ENCODE assay signal across 6 cellular contexts in genomic region chr11:235180-235997, GRCh38. TPM values are rescaled to one million over a fixed set of nuclear protein-coding genes. Genes with fewer than 3 reads are reported as not detected.
DNase-seq lines count a peak whose midpoint lies in the region; ATAC-seq and TF ChIP-seq lines count a peak whose summit lies in the region.

No MANE protein-coding gene starts in this region.

- H3K27me3 ChIP-seq in BE2C (no peaks in the 10 kb centered on the region), adrenal gland (no peaks in the 10 kb centered on the region), mucosa of stomach (ENCODE audit: control insufficient read depth, insufficient read depth, low read length) (no peaks in the 10 kb centered on the region)

- H3K9me3 ChIP-seq in BE2C (no peaks in the 10 kb centered on the region), adrenal gland (replicated peaks in 1 of 3) (no peaks in the 10 kb centered on the region), mucosa of stomach (ENCODE audit: control insufficient read depth, low read length) (no peaks in the 10 kb centered on the region)

- peak overlapping the region; percentile 50 for H3K9ac ChIP-seq in mucosa of stomach (ENCODE audit: low read length)

- H3K4me3 ChIP-seq in BE2C (ENCODE audit: low read depth, low read length), result peak overlapping the region; percentile 68
- H3K4me3 ChIP-seq in adrenal gland, result peak overlapping the region; percentile 38 to 99 (median 77)
- peak overlapping the region; percentile 11 for H3K4me3 ChIP-seq in mucosa of stomach (ENCODE audit: low read length)

- DNase-seq in BE2C (no peak), adrenal gland (peak in 2 of 7 donors; percentile 11 to 52), omental fat pad (ENCODE audit: low spot score) (no peak)

- 33 to 40% (median 33%) methylated on average over 21 of the region's 21 CpGs for WGBS in adrenal gland, 4 donors

- intact Hi-C loops in adrenal gland (cut with DNase I), result no loop called here

- ATAC-seq in HG03139 (IDR thresholded peaks at IDR 0.05; ENCODE audit: unreplicated experiment), result peak; percentile 4
- ATAC-seq in omental fat pad (ENCODE audit: low FRiP score), result no peak
- ATAC-seq in GM21825 (IDR thresholded peaks at IDR 0.05; ENCODE audit: unreplicated experiment), result no peak

- H3K4me1 ChIP-seq in BE2C, result no peaks in the 10 kb centered on the region
- peaks cover 17 to 24% of the 10 kb centered on the region in 2 donors for H3K4me1 ChIP-seq in adrenal gland (replicated peaks in 1 of 2)
- H3K4me1 ChIP-seq in mucosa of stomach (ENCODE audit: control insufficient read depth, insufficient read depth, low read length), result peaks cover 14% of the 10 kb centered on the region

- TF ChIP-seq CTCF in BE2C (IDR thresholded peaks at IDR 0.05; ENCODE audit: low read depth, low read length) (no peak), adrenal gland (IDR thresholded peaks at IDR 0.05) (no peak), omental fat pad (IDR thresholded peaks at IDR 0.05) (no peak)

- H3K36me3 ChIP-seq in BE2C (no peaks in the 10 kb centered on the region; the same call in 1 of the 2 replicates), adrenal gland (replicated peaks in 1 of 2) (no peaks in the 10 kb centered on the region), mucosa of stomach (ENCODE audit: control insufficient read depth, insufficient read depth, low read length) (no peaks in the 10 kb centered on the region)

- TF ChIP-seq POLR2A in adrenal gland (IDR thresholded peaks at IDR 0.05), result no peak

- peak overlapping the region in 4 of 5 donors; percentile 53 to 98 (median 85) for H3K27ac ChIP-seq in adrenal gland

RNA-seq across cellular contexts. Expression of gene SIRT3, which starts 0.8 kb away (rescaled TPM):
- 16.1 TPM for polyA plus RNA-seq in BE2C (2012; ENCODE audit: insufficient read depth, insufficient read length, low read depth)
- total RNA-seq in adrenal gland (10 to 100 TPM; 13.8 to 28.2 (median 23.7) TPM), omental fat pad (10 to 100 TPM in 3 of 4 donors, 1 to 10 TPM in 1; 6.8 to 19.2 (median 12.2) TPM)
- 10 to 100 TPM; 18.2 to 30.6 (median 29.4) TPM for polyA plus RNA-seq in adrenal gland

RNA-seq across cellular contexts. Expression of gene PSMD13, which starts 1.4 kb away (rescaled TPM):
- 118 TPM for polyA plus RNA-seq in BE2C (2012; ENCODE audit: insufficient read depth, insufficient read length, low read depth)
- total RNA-seq in adrenal gland (100 to 1,000 TPM in 1 of 8 donors, 10 to 100 TPM in 7; 62.2 to 126 (median 86.4) TPM), omental fat pad (100 to 1,000 TPM in 1 of 4 donors, 10 to 100 TPM in 3; 69.6 to 124 (median 78.2) TPM)
- polyA plus RNA-seq in adrenal gland, result 100 to 1,000 TPM; 113 to 174 (median 146) TPM

RNA-seq across cellular contexts. Expression of gene RIC8A, which starts 27.9 kb away (rescaled TPM):
- polyA plus RNA-seq in BE2C (2012; ENCODE audit: insufficient read depth, insufficient read length, low read depth), result 118 TPM
- 100 to 1,000 TPM in 1 of 8 donors, 10 to 100 TPM in 7; 68.1 to 105 (median 83.1) TPM for total RNA-seq in adrenal gland
- polyA plus RNA-seq in adrenal gland, result 10 to 100 TPM; 60.9 to 83.6 (median 64.5) TPM
- 100 to 1,000 TPM in 1 of 4 donors, 10 to 100 TPM in 3; 60.6 to 104 (median 77.6) TPM for total RNA-seq in omental fat pad

RNA-seq across cellular contexts. Expression of gene BET1L, which starts 28.2 kb away (rescaled TPM):
- 41.1 TPM for polyA plus RNA-seq in BE2C (2012; ENCODE audit: insufficient read depth, insufficient read length, low read depth)
- total RNA-seq in adrenal gland (10 to 100 TPM; 28.6 to 89.7 (median 55.1) TPM), omental fat pad (10 to 100 TPM; 18.4 to 29.1 (median 26.8) TPM)
- polyA plus RNA-seq in adrenal gland, result 10 to 100 TPM; 23.6 to 76.3 (median 26.9) TPM

RNA-seq across cellular contexts. Expression of gene SCGB1C1, which starts 42.5 kb away (rescaled TPM):
- polyA plus RNA-seq in BE2C (2012; ENCODE audit: insufficient read depth, insufficient read length, low read depth), result not detected
- not detected for total RNA-seq in adrenal gland
- polyA plus RNA-seq in adrenal gland, result not detected
- total RNA-seq in omental fat pad, result not detected

Comparison
In these comparisons a context has a peak if more than half of its experiments do, and no peak if none do; other contexts are left out.
1. H3K4me3 ChIP-seq: peak in every context shown above with its lines; median percentile 77 in adrenal gland; 68 in BE2C; 11 in mucosa of stomach.